Comparison of ENCODE assay signal across 9 cellular contexts in genomic region chr17:14303343-14304221, GRCh38. TPM values are rescaled to one million over a fixed set of nuclear protein-coding genes. Genes with fewer than 3 reads are reported as not detected.
DNase-seq lines count a peak whose midpoint lies in the region; ATAC-seq and TF ChIP-seq lines count a peak whose summit lies in the region.
"Had no signal": no experiment of that assay in that cellular context is flagged by ENCODE, and none has a peak within 500 bp of the region (broad histone marks: within the 10 kb centered on the region; RNA-seq: fewer than 3 reads in every experiment).

No MANE protein-coding gene starts in this region.

- no peak overlapping the region for H3K27ac Mint-ChIP-seq in GM23338
- H3K27ac Mint-ChIP-seq in activated CD4-positive, alpha-beta memory T cell treated with anti-CD3 and anti-CD28 coated beads, Interleukin-2, amount 10 ng/mL, durations not matched to agents 7 days and 5 days, result peak overlapping the region; percentile 69

- H3K4me1 ChIP-seq in GM23338 (ENCODE audit: insufficient read depth) (peaks cover 66% of the 10 kb centered on the region), fibroblast of lung (ENCODE audit: control insufficient read depth, extremely low read depth, insufficient read depth, low read length) (peaks cover 5% of the 10 kb centered on the region)

- H3K4me2 ChIP-seq in GM23338 (peak overlapping the region; percentile 92), fibroblast of lung (ENCODE audit: extremely low read depth, insufficient read depth, low read length) (peak overlapping the region; percentile 91)

- H3K27ac ChIP-seq in GM23338 (ENCODE audit: low read depth) (no peak overlapping the region), fibroblast of lung (ENCODE audit: insufficient read depth, low read length) (peak overlapping the region; percentile 88)
- H3K27ac ChIP-seq: ascending aorta had no signal

- DNase-seq in GM23338 (ENCODE audit: low spot score) (peak; percentile 76), fibroblast of lung (ENCODE audit: low read depth in 2 of 2) (peak in 1 of 2 donors; percentile 22), retinal pigment epithelial cell (ENCODE audit: low read depth) (no peak), COLO829 (ENCODE audit: low spot score) (no peak), NCI-H446 treated with DMSO at 0.1 percent for 48 hours (lab: John Stamatoyannopoulos, UW) (no peak), cortex of kidney (lab: John Stamatoyannopoulos, UW) (no peak), COR-L47 (lab: John Stamatoyannopoulos, UW) (no peak)
- DNase-seq in activated CD4-positive, alpha-beta memory T cell treated with anti-CD3 and anti-CD28 coated beads, Interleukin-2, amount 10 ng/mL, durations not matched to agents 7 days and 5 days, result peak; percentile 42

- peaks cover 4% of the 10 kb centered on the region; the same call in 1 of the 3 replicates for H3K9me3 Mint-ChIP-seq in GM23338
- H3K9me3 Mint-ChIP-seq in activated CD4-positive, alpha-beta memory T cell treated with anti-CD3 and anti-CD28 coated beads, Interleukin-2, amount 10 ng/mL, durations not matched to agents 7 days and 5 days, result no peaks in the 10 kb centered on the region

- no peaks in the 10 kb centered on the region for H3K36me3 ChIP-seq in GM23338 (ENCODE audit: insufficient read depth)
- H3K36me3 ChIP-seq in fibroblast of lung (ENCODE audit: control insufficient read depth, insufficient read depth, low read length), result peaks cover 2% of the 10 kb centered on the region
- H3K36me3 ChIP-seq: ascending aorta had no signal

- peak; percentile 1; the same call in 2 of the 3 replicates for ATAC-seq in GM23338

- peak overlapping the region; percentile 81 for H3K4me3 ChIP-seq in GM23338
- peak overlapping the region; percentile 88 to 95 (median 92) for H3K4me3 ChIP-seq in fibroblast of lung (replicated peaks in 1 of 4; ENCODE audit: control extremely low read depth in 1 of 4, insufficient read depth in 1 of 4, low read depth in 3 of 4, low read length in 4 of 4)
- peak overlapping the region; percentile 94 for H3K4me3 ChIP-seq in retinal pigment epithelial cell (ENCODE audit: low read length)

- no peaks in the 10 kb centered on the region for H3K36me3 Mint-ChIP-seq in GM23338 (ENCODE audit: low read depth)
- peaks cover 36% of the 10 kb centered on the region for H3K36me3 Mint-ChIP-seq in activated CD4-positive, alpha-beta memory T cell treated with anti-CD3 and anti-CD28 coated beads, Interleukin-2, amount 10 ng/mL, durations not matched to agents 7 days and 5 days (ENCODE audit: low read depth)

- peaks cover 73% of the 10 kb centered on the region for H3K27me3 ChIP-seq in GM23338 (ENCODE audit: insufficient read depth)
- H3K27me3 ChIP-seq in fibroblast of lung (ENCODE audit: control insufficient read depth, insufficient read depth, low read length), result no peaks in the 10 kb centered on the region

- no peak overlapping the region for H2AFZ ChIP-seq in GM23338
- H2AFZ ChIP-seq in fibroblast of lung (ENCODE audit: low read length), result no peak overlapping the region

- H4K20me1 ChIP-seq in GM23338 (replicated peaks; ENCODE audit: insufficient read depth), result peaks cover 16% of the 10 kb centered on the region; the same call in 1 of the 2 replicates
- no peaks in the 10 kb centered on the region for H4K20me1 ChIP-seq in fibroblast of lung (ENCODE audit: control insufficient read depth, extremely low read depth, insufficient read depth, low read length)

- CTCF ChIA-PET in activated CD4-positive, alpha-beta memory T cell treated with anti-CD3 and anti-CD28 coated beads, Interleukin-2, amount 10 ng/mL, durations not matched to agents 7 days and 5 days (lab: Charles Lee), result interaction anchor here (0.8 to 6.7 kb wide), 4 partner anchors 17 to 707 kb away, joined by 3 to 74 read pairs (median 32); no protein-coding TSS in a partner anchor

- H3K4me3 Mint-ChIP-seq in GM23338, result peak overlapping the region; percentile 84
- peak overlapping the region; percentile 83 for H3K4me3 Mint-ChIP-seq in activated CD4-positive, alpha-beta memory T cell treated with anti-CD3 and anti-CD28 coated beads, Interleukin-2, amount 10 ng/mL, durations not matched to agents 7 days and 5 days

- peaks cover 7% of the 10 kb centered on the region for H3F3A ChIP-seq in GM23338 (replicated peaks; ENCODE audit: low read depth)

- no peak for TF ChIP-seq CTCF in GM23338 (conservative IDR thresholded peaks at IDR 0.05; ENCODE audit: low read depth in 2 of 2)
- no peak for TF ChIP-seq CTCF in fibroblast of lung (conservative IDR thresholded peaks at IDR 0.05 in 1 of 2, IDR thresholded peaks at IDR 0.05 in 1 of 2; ENCODE audit: low read depth in 1 of 2, low read length in 2 of 2)
- TF ChIP-seq CTCF in retinal pigment epithelial cell (conservative IDR thresholded peaks at IDR 0.05; ENCODE audit: low read depth, low read length), result no peak

- H3K79me2 ChIP-seq in GM23338 (replicated peaks; ENCODE audit: insufficient read depth) (peaks cover 66% of the 10 kb centered on the region), fibroblast of lung (ENCODE audit: control insufficient read depth, insufficient read depth, low read length) (peaks cover 58% of the 10 kb centered on the region)

- H3K4me1 Mint-ChIP-seq in GM23338, result peaks cover 63% of the 10 kb centered on the region
- H3K4me1 Mint-ChIP-seq in activated CD4-positive, alpha-beta memory T cell treated with anti-CD3 and anti-CD28 coated beads, Interleukin-2, amount 10 ng/mL, durations not matched to agents 7 days and 5 days, result peaks cover 61% of the 10 kb centered on the region

- POLR2A ChIA-PET in activated CD4-positive, alpha-beta memory T cell treated with anti-CD3 and anti-CD28 coated beads, Interleukin-2, amount 10 ng/mL, durations not matched to agents 7 days and 5 days (lab: Charles Lee), result interaction anchor here (0.7 to 8.2 kb wide), 8 partner anchors 106 to 1286 kb away, joined by 3 to 194 read pairs (median 5); partner anchors contain the start of genes COX10 and ELAC2

- no peaks in the 10 kb centered on the region for H3K9me3 ChIP-seq in fibroblast of lung (ENCODE audit: control insufficient read depth, insufficient read depth, low read depth, low read length)
- H3K9me3 ChIP-seq: ascending aorta had no signal

- peak overlapping the region; percentile 81 for H3K9ac ChIP-seq in fibroblast of lung (ENCODE audit: insufficient read depth, low read length)

- peaks cover 57% of the 10 kb centered on the region for H3K27me3 Mint-ChIP-seq in GM23338 (ENCODE audit: insufficient read depth, low read depth, poor library complexity)
- H3K27me3 Mint-ChIP-seq in activated CD4-positive, alpha-beta memory T cell treated with anti-CD3 and anti-CD28 coated beads, Interleukin-2, amount 10 ng/mL, durations not matched to agents 7 days and 5 days, result peaks cover 7% of the 10 kb centered on the region

- H3K9me2 ChIP-seq in GM23338 (ENCODE audit: insufficient read depth), result no peaks in the 10 kb centered on the region

TF ChIP-seq in GM23338, 12 proteins besides CTCF, POLR2A, EP300 and RAD21 (continues in another document):
- TF ChIP-seq JUNB (IDR thresholded peaks at IDR 0.05; ENCODE audit: unreplicated experiment), result no peak
- TF ChIP-seq EZH2phosphoT487 (IDR thresholded peaks at IDR 0.05; ENCODE audit: unreplicated experiment), result no peak
- no peak for TF ChIP-seq EZH2 (IDR thresholded peaks at IDR 0.05; ENCODE audit: low read depth, unreplicated experiment)
- no peak for TF ChIP-seq CREB1 (CRISPR knock-in tag; IDR thresholded peaks at IDR 0.05; ENCODE audit: low read depth)
- no peak for TF ChIP-seq POLR2AphosphoS5 (IDR thresholded peaks at IDR 0.05; ENCODE audit: low read depth)
- TF ChIP-seq ZNF114 (CRISPR knock-in tag; IDR thresholded peaks at IDR 0.05), result no peak
- TF ChIP-seq NANOG (IDR thresholded peaks at IDR 0.05; ENCODE audit: borderline replicate concordance), result no peak
- no peak for TF ChIP-seq ETS1 (IDR thresholded peaks at IDR 0.05)
- no peak for TF ChIP-seq REST (IDR thresholded peaks at IDR 0.05; ENCODE audit: unreplicated experiment)

RNA-seq across cellular contexts. Expression of gene HS3ST3B1, which starts 2.7 kb away (rescaled TPM):
- 17.7 and 20.6 TPM in 2 replicates for total RNA-seq in GM23338 (2014; rRNA removed; shearing (Covaris generic))
- polyA plus RNA-seq in GM23338 (2016; fragmentation: Nextera tagmentation; extraction: Ambion mirVana) (6.0 and 8.1 TPM in 2 replicates), fibroblast of lung (3.4 and 12.3 TPM in 2 replicates)
- 10 to 100 TPM; 28.9 to 29.9 TPM for total RNA-seq in activated CD4-positive, alpha-beta memory T cell treated with anti-CD3 and anti-CD28 coated beads, Interleukin-2, amount 10 ng/mL, durations not matched to agents 7 days and 5 days
- 13.4 and 17.2 TPM in 2 replicates for total RNA-seq in fibroblast of lung
- polyA plus RNA-seq in fibroblast of lung (2012), result 3.8 and 13.2 TPM in 2 replicates
- 3.2 and 31.7 TPM in 2 replicates for polyA minus RNA-seq in fibroblast of lung (ENCODE audit: low replicate concordance)

Comparison
In these comparisons a context has a peak if more than half of its experiments do, and no peak if none do; other contexts are left out.
1. DNase-seq: peak in GM23338 (single experiment) and activated CD4-positive, alpha-beta memory T cell treated with anti-CD3 and anti-CD28 coated beads, Interleukin-2, amount 10 ng/mL, durations not matched to agents 7 days and 5 days (single experiment); none in retinal pigment epithelial cell (single experiment), COLO829 (single experiment), NCI-H446 treated with DMSO at 0.1 percent for 48 hours (single experiment), cortex of kidney (single experiment) and COR-L47 (single experiment).
2. Peak in every context shown above with its lines, with median percentiles within 50 percentile points of each other: H3K4me3 ChIP-seq.